Comparison of ENCODE assay signal across 1 cellular context in the genomic region with DNA sequence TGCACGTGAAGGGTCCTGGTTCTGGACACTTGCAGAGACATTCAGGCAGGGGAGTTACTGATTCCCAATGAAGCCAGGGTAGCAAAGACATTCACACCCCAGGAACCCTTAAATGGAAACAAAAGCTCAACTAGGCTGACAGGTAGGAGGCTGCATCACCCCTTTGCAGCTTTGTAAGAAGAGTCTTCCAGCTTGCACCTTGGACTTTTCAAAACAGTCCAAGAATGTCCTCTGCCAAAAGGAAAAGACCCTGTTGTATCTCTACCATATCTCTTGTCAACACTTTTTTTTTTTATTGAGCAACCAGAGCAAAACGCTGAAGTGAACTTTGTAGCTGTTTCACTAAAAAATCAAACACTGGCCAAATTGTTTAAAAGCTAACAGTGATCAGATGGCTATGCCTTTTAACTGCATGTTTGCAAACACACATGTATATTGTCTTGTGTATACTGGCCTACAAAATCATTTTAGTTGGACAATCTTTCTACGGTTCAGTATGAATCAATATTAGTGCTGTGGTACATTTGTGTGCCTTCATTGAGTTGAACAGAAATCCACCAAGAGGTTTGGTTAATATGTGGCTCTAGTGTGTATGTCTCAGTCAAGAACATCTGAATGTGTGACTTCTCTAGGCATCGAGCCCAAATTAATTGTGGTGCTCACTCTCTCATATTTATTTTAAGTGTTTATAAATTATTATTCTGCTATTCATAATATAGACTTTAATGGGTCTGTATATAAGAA.
TF ChIP-seq lines count a peak whose summit lies in the region.

No MANE protein-coding gene starts in this region.

TF ChIP-seq in HepG2, 621 proteins besides CTCF, POLR2A, EP300 and RAD21 (continued from another document and continues in another):
- TF ChIP-seq, protein P1, sequence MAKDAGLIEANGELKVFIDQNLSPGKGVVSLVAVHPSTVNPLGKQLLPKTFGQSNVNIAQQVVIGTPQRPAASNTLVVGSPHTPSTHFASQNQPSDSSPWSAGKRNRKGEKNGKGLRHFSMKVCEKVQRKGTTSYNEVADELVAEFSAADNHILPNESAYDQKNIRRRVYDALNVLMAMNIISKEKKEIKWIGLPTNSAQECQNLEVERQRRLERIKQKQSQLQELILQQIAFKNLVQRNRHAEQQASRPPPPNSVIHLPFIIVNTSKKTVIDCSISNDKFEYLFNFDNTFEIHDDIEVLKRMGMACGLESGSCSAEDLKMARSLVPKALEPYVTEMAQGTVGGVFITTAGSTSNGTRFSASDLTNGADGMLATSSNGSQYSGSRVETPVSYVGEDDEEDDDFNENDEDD (CRISPR knock-in tag; IDR thresholded peaks at IDR 0.05; ENCODE audit: borderline replicate concordance), result no peak; the same call in 1 of the 2 replicates
- TF ChIP-seq, protein P2, sequence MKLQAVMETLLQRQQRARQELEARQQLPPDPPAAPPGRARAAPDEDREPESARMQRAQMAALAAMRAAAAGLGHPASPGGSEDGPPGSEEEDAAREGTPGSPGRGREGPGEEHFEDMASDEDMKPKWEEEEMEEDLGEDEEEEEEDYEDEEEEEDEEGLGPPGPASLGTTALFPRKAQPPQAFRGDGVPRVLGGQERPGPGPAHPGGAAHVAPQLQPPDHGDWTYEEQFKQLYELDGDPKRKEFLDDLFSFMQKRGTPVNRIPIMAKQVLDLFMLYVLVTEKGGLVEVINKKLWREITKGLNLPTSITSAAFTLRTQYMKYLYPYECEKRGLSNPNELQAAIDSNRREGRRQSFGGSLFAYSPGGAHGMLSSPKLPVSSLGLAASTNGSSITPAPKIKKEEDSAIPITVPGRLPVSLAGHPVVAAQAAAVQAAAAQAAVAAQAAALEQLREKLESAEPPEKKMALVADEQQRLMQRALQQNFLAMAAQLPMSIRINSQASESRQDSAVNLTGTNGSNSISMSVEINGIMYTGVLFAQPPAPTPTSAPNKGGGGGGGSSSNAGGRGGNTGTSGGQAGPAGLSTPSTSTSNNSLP (IDR thresholded peaks at IDR 0.05; ENCODE audit: low read depth, low read length), result peak; percentile 90
- TF ChIP-seq, protein P3, sequence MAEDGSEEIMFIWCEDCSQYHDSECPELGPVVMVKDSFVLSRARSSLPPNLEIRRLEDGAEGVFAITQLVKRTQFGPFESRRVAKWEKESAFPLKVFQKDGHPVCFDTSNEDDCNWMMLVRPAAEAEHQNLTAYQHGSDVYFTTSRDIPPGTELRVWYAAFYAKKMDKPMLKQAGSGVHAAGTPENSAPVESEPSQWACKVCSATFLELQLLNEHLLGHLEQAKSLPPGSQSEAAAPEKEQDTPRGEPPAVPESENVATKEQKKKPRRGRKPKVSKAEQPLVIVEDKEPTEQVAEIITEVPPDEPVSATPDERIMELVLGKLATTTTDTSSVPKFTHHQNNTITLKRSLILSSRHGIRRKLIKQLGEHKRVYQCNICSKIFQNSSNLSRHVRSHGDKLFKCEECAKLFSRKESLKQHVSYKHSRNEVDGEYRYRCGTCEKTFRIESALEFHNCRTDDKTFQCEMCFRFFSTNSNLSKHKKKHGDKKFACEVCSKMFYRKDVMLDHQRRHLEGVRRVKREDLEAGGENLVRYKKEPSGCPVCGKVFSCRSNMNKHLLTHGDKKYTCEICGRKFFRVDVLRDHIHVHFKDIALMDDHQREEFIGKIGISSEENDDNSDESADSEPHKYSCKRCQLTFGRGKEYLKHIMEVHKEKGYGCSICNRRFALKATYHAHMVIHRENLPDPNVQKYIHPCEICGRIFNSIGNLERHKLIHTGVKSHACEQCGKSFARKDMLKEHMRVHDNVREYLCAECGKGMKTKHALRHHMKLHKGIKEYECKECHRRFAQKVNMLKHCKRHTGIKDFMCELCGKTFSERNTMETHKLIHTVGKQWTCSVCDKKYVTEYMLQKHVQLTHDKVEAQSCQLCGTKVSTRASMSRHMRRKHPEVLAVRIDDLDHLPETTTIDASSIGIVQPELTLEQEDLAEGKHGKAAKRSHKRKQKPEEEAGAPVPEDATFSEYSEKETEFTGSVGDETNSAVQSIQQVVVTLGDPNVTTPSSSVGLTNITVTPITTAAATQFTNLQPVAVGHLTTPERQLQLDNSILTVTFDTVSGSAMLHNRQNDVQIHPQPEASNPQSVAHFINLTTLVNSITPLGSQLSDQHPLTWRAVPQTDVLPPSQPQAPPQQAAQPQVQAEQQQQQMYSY (CRISPR knock-in tag; IDR thresholded peaks at IDR 0.05), result no peak; the same call in 1 of the 2 replicates
- TF ChIP-seq, protein P4, sequence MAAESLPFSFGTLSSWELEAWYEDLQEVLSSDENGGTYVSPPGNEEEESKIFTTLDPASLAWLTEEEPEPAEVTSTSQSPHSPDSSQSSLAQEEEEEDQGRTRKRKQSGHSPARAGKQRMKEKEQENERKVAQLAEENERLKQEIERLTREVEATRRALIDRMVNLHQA (CRISPR knock-in tag; IDR thresholded peaks at IDR 0.05), result no peak
- TF ChIP-seq MAZ (IDR thresholded peaks at IDR 0.05; ENCODE audit: borderline replicate concordance, low read depth, low read length) (no peak), MAZ (CRISPR knock-in tag; IDR thresholded peaks at IDR 0.05; ENCODE audit: low read depth) (no peak), ZBTB7B (CRISPR knock-in tag; IDR thresholded peaks at IDR 0.05) (peak; percentile 71; the same call in 1 of the 2 replicates), FOXM1 (CRISPR knock-in tag; IDR thresholded peaks at IDR 0.05) (no peak), GPN1 (CRISPR knock-in tag; IDR thresholded peaks at IDR 0.05; ENCODE audit: borderline replicate concordance) (no peak), ZKSCAN5 (CRISPR knock-in tag; IDR thresholded peaks at IDR 0.05) (no peak), SAP130 (CRISPR knock-in tag; IDR thresholded peaks at IDR 0.05; ENCODE audit: low read depth) (peak; percentile 74), SRF (IDR thresholded peaks at IDR 0.05; ENCODE audit: low read depth, low read length) (no peak), ZNF44 (CRISPR knock-in tag; IDR thresholded peaks at IDR 0.05) (no peak), PCBP2 (optimal IDR thresholded peaks at IDR 0.05; ENCODE audit: low read depth, low read length, poor library complexity, severe bottlenecking) (no peak), SP5 (CRISPR knock-in tag; IDR thresholded peaks at IDR 0.05; ENCODE audit: borderline replicate concordance, low read depth) (no peak), HNF4G (IDR thresholded peaks at IDR 0.05; ENCODE audit: borderline replicate concordance, low read depth, low read length) (peak; percentile 92), HNF4G (CRISPR knock-in tag; IDR thresholded peaks at IDR 0.05; ENCODE audit: borderline replicate concordance, low read depth) (peak; percentile 84; the same call in 1 of the 2 replicates), ZFP1 (CRISPR knock-in tag; IDR thresholded peaks at IDR 0.05) (0 out of 2 replicates have a peak, but pooled peaks have one; percentile 27), KAT7 (CRISPR knock-in tag; IDR thresholded peaks at IDR 0.05; ENCODE audit: borderline replicate concordance) (0 out of 2 replicates have a peak, but pooled peaks have one; percentile 41), ZNF160 (CRISPR knock-in tag; IDR thresholded peaks at IDR 0.05) (no peak), PHF20 (CRISPR knock-in tag; IDR thresholded peaks at IDR 0.05) (no peak), BRCA1 (CRISPR knock-in tag; IDR thresholded peaks at IDR 0.05) (no peak), ZSCAN21 (CRISPR knock-in tag; IDR thresholded peaks at IDR 0.05; ENCODE audit: borderline replicate concordance) (no peak), ZFX (CRISPR knock-in tag; IDR thresholded peaks at IDR 0.05; ENCODE audit: low read depth) (peak; percentile 38; the same call in 1 of the 2 replicates)
- TF ChIP-seq, protein P5, sequence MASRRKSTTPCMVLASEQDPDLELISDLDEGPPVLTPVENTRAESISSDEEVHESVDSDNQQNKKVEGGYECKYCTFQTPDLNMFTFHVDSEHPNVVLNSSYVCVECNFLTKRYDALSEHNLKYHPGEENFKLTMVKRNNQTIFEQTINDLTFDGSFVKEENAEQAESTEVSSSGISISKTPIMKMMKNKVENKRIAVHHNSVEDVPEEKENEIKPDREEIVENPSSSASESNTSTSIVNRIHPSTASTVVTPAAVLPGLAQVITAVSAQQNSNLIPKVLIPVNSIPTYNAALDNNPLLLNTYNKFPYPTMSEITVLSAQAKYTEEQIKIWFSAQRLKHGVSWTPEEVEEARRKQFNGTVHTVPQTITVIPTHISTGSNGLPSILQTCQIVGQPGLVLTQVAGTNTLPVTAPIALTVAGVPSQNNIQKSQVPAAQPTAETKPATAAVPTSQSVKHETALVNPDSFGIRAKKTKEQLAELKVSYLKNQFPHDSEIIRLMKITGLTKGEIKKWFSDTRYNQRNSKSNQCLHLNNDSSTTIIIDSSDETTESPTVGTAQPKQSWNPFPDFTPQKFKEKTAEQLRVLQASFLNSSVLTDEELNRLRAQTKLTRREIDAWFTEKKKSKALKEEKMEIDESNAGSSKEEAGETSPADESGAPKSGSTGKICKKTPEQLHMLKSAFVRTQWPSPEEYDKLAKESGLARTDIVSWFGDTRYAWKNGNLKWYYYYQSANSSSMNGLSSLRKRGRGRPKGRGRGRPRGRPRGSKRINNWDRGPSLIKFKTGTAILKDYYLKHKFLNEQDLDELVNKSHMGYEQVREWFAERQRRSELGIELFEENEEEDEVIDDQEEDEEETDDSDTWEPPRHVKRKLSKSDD (CRISPR knock-in tag; IDR thresholded peaks at IDR 0.05; ENCODE audit: low read depth), result 0 out of 2 replicates have a peak, but pooled peaks have one; percentile 38
- TF ChIP-seq, protein P6, sequence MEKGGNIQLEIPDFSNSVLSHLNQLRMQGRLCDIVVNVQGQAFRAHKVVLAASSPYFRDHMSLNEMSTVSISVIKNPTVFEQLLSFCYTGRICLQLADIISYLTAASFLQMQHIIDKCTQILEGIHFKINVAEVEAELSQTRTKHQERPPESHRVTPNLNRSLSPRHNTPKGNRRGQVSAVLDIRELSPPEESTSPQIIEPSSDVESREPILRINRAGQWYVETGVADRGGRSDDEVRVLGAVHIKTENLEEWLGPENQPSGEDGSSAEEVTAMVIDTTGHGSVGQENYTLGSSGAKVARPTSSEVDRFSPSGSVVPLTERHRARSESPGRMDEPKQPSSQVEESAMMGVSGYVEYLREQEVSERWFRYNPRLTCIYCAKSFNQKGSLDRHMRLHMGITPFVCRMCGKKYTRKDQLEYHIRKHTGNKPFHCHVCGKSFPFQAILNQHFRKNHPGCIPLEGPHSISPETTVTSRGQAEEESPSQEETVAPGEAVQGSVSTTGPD (CRISPR knock-in tag; IDR thresholded peaks at IDR 0.05), result peak; percentile 94
- TF ChIP-seq, protein P7, sequence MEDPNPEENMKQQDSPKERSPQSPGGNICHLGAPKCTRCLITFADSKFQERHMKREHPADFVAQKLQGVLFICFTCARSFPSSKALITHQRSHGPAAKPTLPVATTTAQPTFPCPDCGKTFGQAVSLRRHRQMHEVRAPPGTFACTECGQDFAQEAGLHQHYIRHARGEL (CRISPR knock-in tag; IDR thresholded peaks at IDR 0.05), result no peak
- TF ChIP-seq, protein P8, sequence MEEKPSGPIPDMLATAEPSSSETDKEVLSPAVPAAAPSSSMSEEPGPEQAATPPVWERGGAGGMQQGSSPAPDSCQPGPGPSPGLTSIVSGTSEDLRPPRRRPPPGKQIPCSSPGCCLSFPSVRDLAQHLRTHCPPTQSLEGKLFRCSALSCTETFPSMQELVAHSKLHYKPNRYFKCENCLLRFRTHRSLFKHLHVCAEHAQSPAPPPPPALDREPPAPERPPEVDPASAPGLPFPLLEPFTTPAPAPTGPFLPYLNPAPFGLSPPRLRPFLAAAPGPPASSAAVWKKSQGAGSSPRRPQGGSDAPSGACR (CRISPR knock-in tag; IDR thresholded peaks at IDR 0.05), result no peak
- TF ChIP-seq, protein P9, sequence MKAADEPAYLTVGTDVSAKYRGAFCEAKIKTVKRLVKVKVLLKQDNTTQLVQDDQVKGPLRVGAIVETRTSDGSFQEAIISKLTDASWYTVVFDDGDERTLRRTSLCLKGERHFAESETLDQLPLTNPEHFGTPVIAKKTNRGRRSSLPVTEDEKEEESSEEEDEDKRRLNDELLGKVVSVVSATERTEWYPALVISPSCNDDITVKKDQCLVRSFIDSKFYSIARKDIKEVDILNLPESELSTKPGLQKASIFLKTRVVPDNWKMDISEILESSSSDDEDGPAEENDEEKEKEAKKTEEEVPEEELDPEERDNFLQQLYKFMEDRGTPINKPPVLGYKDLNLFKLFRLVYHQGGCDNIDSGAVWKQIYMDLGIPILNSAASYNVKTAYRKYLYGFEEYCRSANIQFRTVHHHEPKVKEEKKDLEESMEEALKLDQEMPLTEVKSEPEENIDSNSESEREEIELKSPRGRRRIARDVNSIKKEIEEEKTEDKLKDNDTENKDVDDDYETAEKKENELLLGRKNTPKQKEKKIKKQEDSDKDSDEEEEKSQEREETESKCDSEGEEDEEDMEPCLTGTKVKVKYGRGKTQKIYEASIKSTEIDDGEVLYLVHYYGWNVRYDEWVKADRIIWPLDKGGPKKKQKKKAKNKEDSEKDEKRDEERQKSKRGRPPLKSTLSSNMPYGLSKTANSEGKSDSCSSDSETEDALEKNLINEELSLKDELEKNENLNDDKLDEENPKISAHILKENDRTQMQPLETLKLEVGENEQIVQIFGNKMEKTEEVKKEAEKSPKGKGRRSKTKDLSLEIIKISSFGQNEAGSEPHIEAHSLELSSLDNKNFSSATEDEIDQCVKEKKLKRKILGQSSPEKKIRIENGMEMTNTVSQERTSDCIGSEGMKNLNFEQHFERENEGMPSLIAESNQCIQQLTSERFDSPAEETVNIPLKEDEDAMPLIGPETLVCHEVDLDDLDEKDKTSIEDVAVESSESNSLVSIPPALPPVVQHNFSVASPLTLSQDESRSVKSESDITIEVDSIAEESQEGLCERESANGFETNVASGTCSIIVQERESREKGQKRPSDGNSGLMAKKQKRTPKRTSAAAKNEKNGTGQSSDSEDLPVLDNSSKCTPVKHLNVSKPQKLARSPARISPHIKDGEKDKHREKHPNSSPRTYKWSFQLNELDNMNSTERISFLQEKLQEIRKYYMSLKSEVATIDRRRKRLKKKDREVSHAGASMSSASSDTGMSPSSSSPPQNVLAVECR (CRISPR knock-in tag; IDR thresholded peaks at IDR 0.05; ENCODE audit: borderline replicate concordance), result peak; percentile 20; the same call in 1 of the 2 replicates
- TF ChIP-seq, protein P10, sequence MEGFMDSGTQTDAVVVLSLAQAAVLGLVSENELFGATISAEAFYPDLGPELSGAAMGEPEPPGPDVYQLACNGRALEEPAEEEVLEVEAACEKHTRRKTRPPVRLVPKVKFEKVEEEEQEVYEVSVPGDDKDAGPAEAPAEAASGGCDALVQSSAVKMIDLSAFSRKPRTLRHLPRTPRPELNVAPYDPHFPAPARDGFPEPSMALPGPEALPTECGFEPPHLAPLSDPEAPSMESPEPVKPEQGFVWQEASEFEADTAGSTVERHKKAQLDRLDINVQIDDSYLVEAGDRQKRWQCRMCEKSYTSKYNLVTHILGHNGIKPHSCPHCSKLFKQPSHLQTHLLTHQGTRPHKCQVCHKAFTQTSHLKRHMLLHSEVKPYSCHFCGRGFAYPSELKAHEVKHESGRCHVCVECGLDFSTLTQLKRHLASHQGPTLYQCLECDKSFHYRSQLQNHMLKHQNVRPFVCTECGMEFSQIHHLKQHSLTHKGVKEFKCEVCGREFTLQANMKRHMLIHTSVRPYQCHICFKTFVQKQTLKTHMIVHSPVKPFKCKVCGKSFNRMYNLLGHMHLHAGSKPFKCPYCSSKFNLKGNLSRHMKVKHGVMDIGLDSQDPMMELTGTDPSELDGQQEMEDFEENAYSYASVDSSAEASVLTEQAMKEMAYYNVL (CRISPR knock-in tag; IDR thresholded peaks at IDR 0.05; ENCODE audit: borderline replicate concordance), result no peak; the same call in 1 of the 2 replicates
